Comparison of ENCODE assay signal across 34 cellular contexts in genomic region chr5:10499776-10500175, GRCh38. TPM values are rescaled to one million over a fixed set of nuclear protein-coding genes. Genes with fewer than 3 reads are reported as not detected.
"Had no signal": no experiment of that assay in that cellular context is flagged by ENCODE, and none has a peak within 500 bp of the region (broad histone marks: within the 10 kb centered on the region; RNA-seq: fewer than 3 reads in every experiment).

No MANE protein-coding gene starts in this region.

- H3K4me3 ChIP-seq: body of pancreas, cardiac muscle cell, coronary artery, dorsolateral prefrontal cortex, heart right ventricle, left lung, lower lobe of right lung, stomach, thyroid gland, upper lobe of left lung, vagina had no signal

- ATAC-seq: activated T-cell treated with anti-CD3 and anti-CD28 coated beads, Interleukin-2, amount 50 U/mL, for 72 hours; body of pancreas; heart right ventricle; left lung; lower lobe of right lung; sciatic nerve; stimulated activated naive B cell treated with anti-CD40 and anti-IgM and Interleukin-4, amounts not matched to agents 10 μg/mL and 1 μg/mL and 100 μg/mL, for 72 hours had no signal

- H3K27ac Mint-ChIP-seq: activated naive CD8-positive, alpha-beta T cell; activated T-cell treated with anti-CD3 and anti-CD28 coated beads, Interleukin-2, amount 50 U/mL, for 72 hours; nephron; progenitor cell of endocrine pancreas; stimulated activated naive B cell treated with anti-CD40 and anti-IgM and Interleukin-4, amounts not matched to agents 10 μg/mL and 1 μg/mL and 100 μg/mL, for 72 hours; T-helper 2 cell treated with Interferon-gamma antibody and Interleukin-4, amounts not matched to agents 5 μg/mL and 100 μg/mL, for 36 hours had no signal

- H3K36me3 Mint-ChIP-seq: activated naive CD8-positive, alpha-beta T cell had no signal

- H3K9me3 ChIP-seq: neutrophil, thyroid gland had no signal

- H3K27me3 ChIP-seq: body of pancreas, cardiac muscle cell, dorsolateral prefrontal cortex, heart right ventricle, left lung, neutrophil, stomach, thyroid gland, upper lobe of left lung, vagina had no signal

- H3K36me3 ChIP-seq: cardiac muscle cell, heart right ventricle, left lung, lower lobe of right lung, neutrophil, stomach, thyroid gland, upper lobe of left lung, vagina had no signal

- H3K27ac ChIP-seq: body of pancreas, cardiac muscle cell, coronary artery, dorsolateral prefrontal cortex, heart right ventricle, left lung, lower lobe of right lung, neutrophil, stomach, thyroid gland, upper lobe of left lung, vagina, VCaP had no signal

- H3K4me3 Mint-ChIP-seq: activated naive CD8-positive, alpha-beta T cell; activated T-cell treated with anti-CD3 and anti-CD28 coated beads, Interleukin-2, amount 50 U/mL, for 72 hours; nephron; stimulated activated naive B cell treated with anti-CD40 and anti-IgM and Interleukin-4, amounts not matched to agents 10 μg/mL and 1 μg/mL and 100 μg/mL, for 72 hours; T-helper 2 cell treated with Interferon-gamma antibody and Interleukin-4, amounts not matched to agents 5 μg/mL and 100 μg/mL, for 36 hours had no signal

- H3K4me1 ChIP-seq: left lung, lower lobe of right lung, stomach, vagina had no signal

- H3K27me3 Mint-ChIP-seq: activated naive CD8-positive, alpha-beta T cell; stimulated activated naive B cell treated with anti-CD40 and anti-IgM and Interleukin-4, amounts not matched to agents 10 μg/mL and 1 μg/mL and 100 μg/mL, for 72 hours had no signal

- DNase-seq: activated CD4-positive, alpha-beta T cell treated with anti-CD3 and anti-CD28 coated beads for 4 hours; activated CD4-positive, alpha-beta T cell treated with anti-CD3 and anti-CD28 coated beads, Interleukin-2, amount 50 U/mL, for 4 hours; activated naive CD4-positive, alpha-beta T cell treated with Interleukin-2 at 50 U/mL for 16 hours; activated T-cell treated with anti-CD3 and anti-CD28 coated beads for 4 hours; activated T-cell treated with anti-CD3 and anti-CD28 coated beads, Interleukin-2, amount 50 U/mL, for 72 hours; anterior cingulate cortex; body of pancreas; cerebellar nuclear complex; effector memory CD4-positive, alpha-beta T cell; foreskin melanocyte; heart right ventricle; left lung; lower lobe of right lung; mesendoderm; small intestine; stimulated activated CD4-positive, alpha-beta T cell treated with anti-CD3 and anti-CD28 coated beads, Interleukin-1b, Interleukin-23, amount 100 ng/mL, for 48 hours; stimulated activated CD4-positive, alpha-beta T cell treated with anti-CD3 and anti-CD28 coated beads, Interleukin-4, amount 100 ng/mL, for 4 hours; stimulated activated naive B cell treated with anti-CD40 and anti-IgM and Interleukin-4, amounts not matched to agents 10 μg/mL and 1 μg/mL and 100 μg/mL, for 72 hours; stomach; T-helper 1 cell; thyroid gland; upper lobe of left lung had no signal

RNA-seq across cellular contexts. Expression of gene ROPN1L, which starts 58.1 kb away (rescaled TPM):
- total RNA-seq: osteocyte had no signal
